2 cellular contexts compared by ENCODE assay signal in genomic region chr14:77028384-77029246, GRCh38.
TF ChIP-seq lines count a peak whose summit lies in the region.

TSS of gene IRF2BPL (minus strand) at chr14:77028708. CDS start at chr14:77027792, 916 bp downstream.

TF ChIP-seq in A549, 52 proteins besides CTCF, POLR2A, EP300 and RAD21 (continued from another document and continues in another):
- TF ChIP-seq MAX (IDR thresholded peaks at IDR 0.05) (peak; percentile 85), MAZ (IDR thresholded peaks at IDR 0.05; ENCODE audit: borderline replicate concordance, low read depth, low read length) (peak; percentile 100), NPAS2 (CRISPR knock-in tag; IDR thresholded peaks at IDR 0.05; ENCODE audit: borderline replicate concordance) (peak; percentile 29; the same call in 1 of the 2 replicates), CHD4 (IDR thresholded peaks at IDR 0.05; ENCODE audit: borderline replicate concordance) (no peak), KDM1A (IDR thresholded peaks at IDR 0.05; ENCODE audit: low read depth) (no peak), REST (IDR thresholded peaks at IDR 0.05) (no peak), ATOH8 (CRISPR knock-in tag; IDR thresholded peaks at IDR 0.05; ENCODE audit: low read depth) (no peak), MAFK (IDR thresholded peaks at IDR 0.05; ENCODE audit: partially characterized antibody) (no peak), CBX8 (IDR thresholded peaks at IDR 0.05) (no peak), NR3C1 (IDR thresholded peaks at IDR 0.05) (no peak), ELK1 (IDR thresholded peaks at IDR 0.05; ENCODE audit: low read depth, low read length) (no peak), BCL3 (IDR thresholded peaks at IDR 0.05) (peak; percentile 88; the same call in 2 of the 3 replicates), GATA3 (IDR thresholded peaks at IDR 0.05; ENCODE audit: borderline replicate concordance) (peak; percentile 94), EHF (CRISPR knock-in tag; IDR thresholded peaks at IDR 0.05) (peak; percentile 33; the same call in 1 of the 2 replicates), CEBPB (IDR thresholded peaks at IDR 0.05) (peak in 1 of 2 experiments; percentile 59; a peak in 1 of 4 replicates), FOXS1 (CRISPR knock-in tag; IDR thresholded peaks at IDR 0.05) (no peak), JUNB (IDR thresholded peaks at IDR 0.05) (no peak), CHD2 (IDR thresholded peaks at IDR 0.05; ENCODE audit: low read length, partially characterized antibody) (peak; percentile 75), FOSL2 (IDR thresholded peaks at IDR 0.05) (no peak), FOSL2 (CRISPR knock-in tag; IDR thresholded peaks at IDR 0.05) (peak; percentile 34), HOXB13 (CRISPR knock-in tag; IDR thresholded peaks at IDR 0.05; ENCODE audit: low read depth) (0 out of 2 replicates have a peak, but pooled peaks have one; percentile 27), TP53 (CRISPR knock-in tag; IDR thresholded peaks at IDR 0.05) (peak; percentile 86; the same call in 1 of the 2 replicates), NFE2L2 (conservative IDR thresholded peaks at IDR 0.05; ENCODE audit: low read length) (no peak), KDM5A (IDR thresholded peaks at IDR 0.05) (no peak), HES2 (IDR thresholded peaks at IDR 0.05) (no peak), RCOR1 (IDR thresholded peaks at IDR 0.05; ENCODE audit: low read depth, low read length) (no peak), USF2 (IDR thresholded peaks at IDR 0.05) (no peak), RARB (CRISPR knock-in tag; IDR thresholded peaks at IDR 0.05) (no peak)

TF ChIP-seq in K562, 482 proteins besides CTCF, POLR2A, EP300 and RAD21 (continued from another document and continues in another):
- no peak for TF ChIP-seq ARID4B (CRISPR knock-in tag; IDR thresholded peaks at IDR 0.05)
- 0 out of 2 replicates have a peak, but pooled peaks have one; percentile 39 for TF ChIP-seq ZNF740 (CRISPR knock-in tag; IDR thresholded peaks at IDR 0.05)
- peak in 1 of 2 experiments; percentile 36; a peak in 1 of 4 replicates for TF ChIP-seq ZNF740 (tag; IDR thresholded peaks at IDR 0.05)
- TF ChIP-seq MCM5 (IDR thresholded peaks at IDR 0.05; ENCODE audit: low read depth): no peak
- TF ChIP-seq POLR2B (IDR thresholded peaks at IDR 0.05; ENCODE audit: low read depth, partially characterized antibody): peak; percentile 34
- TF ChIP-seq KAT2B (IDR thresholded peaks at IDR 0.05; ENCODE audit: low read depth, low read length): no peak
- TF ChIP-seq ZNF707 (CRISPR knock-in tag; conservative IDR thresholded peaks at IDR 0.05): no peak
- TF ChIP-seq MTA2 (IDR thresholded peaks at IDR 0.05; ENCODE audit: low read depth): 0 out of 2 replicates have a peak, but pooled peaks have one; percentile 7
- no peak for TF ChIP-seq TAF15 (IDR thresholded peaks at IDR 0.05; ENCODE audit: low read depth, low read length)
- TF ChIP-seq MTA3 (IDR thresholded peaks at IDR 0.05; ENCODE audit: borderline replicate concordance): 0 out of 2 replicates have a peak, but pooled peaks have one; percentile 4
- TF ChIP-seq HOXB6 (CRISPR knock-in tag; IDR thresholded peaks at IDR 0.05; ENCODE audit: borderline replicate concordance): no peak
- TF ChIP-seq ZNF395 (CRISPR knock-in tag; IDR thresholded peaks at IDR 0.05): no peak
- no peak for TF ChIP-seq ZNF785 (CRISPR knock-in tag; IDR thresholded peaks at IDR 0.05)
- TF ChIP-seq KHSRP (IDR thresholded peaks at IDR 0.05): no peak
- TF ChIP-seq HEY1 (CRISPR knock-in tag; IDR thresholded peaks at IDR 0.05; ENCODE audit: borderline replicate concordance): no peak
- no peak for TF ChIP-seq SLC30A9 (CRISPR knock-in tag; IDR thresholded peaks at IDR 0.05)
- TF ChIP-seq ZNF253 (CRISPR knock-in tag; conservative IDR thresholded peaks at IDR 0.05): no peak
- TF ChIP-seq CC2D1A (IDR thresholded peaks at IDR 0.05): no peak
- no peak for TF ChIP-seq ZNF165 (CRISPR knock-in tag; IDR thresholded peaks at IDR 0.05; ENCODE audit: borderline replicate concordance)
- TF ChIP-seq ZNF184 (CRISPR knock-in tag; IDR thresholded peaks at IDR 0.05): no peak
- no peak for TF ChIP-seq ZNF3 (CRISPR knock-in tag; IDR thresholded peaks at IDR 0.05)
- TF ChIP-seq NCOR1 (IDR thresholded peaks at IDR 0.05): peak; percentile 37
- no peak for TF ChIP-seq KLF1 (tag; IDR thresholded peaks at IDR 0.05)
- peak; percentile 81 for TF ChIP-seq POLR2G (IDR thresholded peaks at IDR 0.05; ENCODE audit: low read depth, low read length)
- TF ChIP-seq SNAPC5 (CRISPR knock-in tag; IDR thresholded peaks at IDR 0.05): no peak
- TF ChIP-seq RREB1 (CRISPR knock-in tag; IDR thresholded peaks at IDR 0.05): no peak
- TF ChIP-seq PML (IDR thresholded peaks at IDR 0.05; ENCODE audit: low read length): no peak
- peak; percentile 63 for TF ChIP-seq TAF1 (IDR thresholded peaks at IDR 0.05; ENCODE audit: control insufficient read depth, extremely low read depth, insufficient read depth, low read length, severe bottlenecking)
- TF ChIP-seq ZFX (CRISPR knock-in tag; IDR thresholded peaks at IDR 0.05): no peak; the same call in none of the 2 replicates
- peak; percentile 80 for TF ChIP-seq JUN (IDR thresholded peaks at IDR 0.05; ENCODE audit: borderline replicate concordance, low read depth, low read length)
- TF ChIP-seq JUN (CRISPR knock-in tag; IDR thresholded peaks at IDR 0.05; ENCODE audit: borderline replicate concordance): peak; percentile 85; the same call in 1 of the 2 replicates
- TF ChIP-seq MBD1 (CRISPR knock-in tag; IDR thresholded peaks at IDR 0.05): no peak
- TF ChIP-seq TEAD2 (tag; IDR thresholded peaks at IDR 0.05): no peak
- TF ChIP-seq CCNT2 (IDR thresholded peaks at IDR 0.05; ENCODE audit: borderline replicate concordance, extremely low read depth, insufficient read length, low read depth, low read length): peak; percentile 61
- no peak for TF ChIP-seq ZNF436 (CRISPR knock-in tag; IDR thresholded peaks at IDR 0.05)
- no peak for TF ChIP-seq PCBP2 (IDR thresholded peaks at IDR 0.05; ENCODE audit: low read depth, low read length, poor library complexity, severe bottlenecking)
- TF ChIP-seq ZBTB17 (CRISPR knock-in tag; IDR thresholded peaks at IDR 0.05): no peak
- no peak for TF ChIP-seq ADNP (tag; IDR thresholded peaks at IDR 0.05)
- TF ChIP-seq SMC3 (conservative IDR thresholded peaks at IDR 0.05; ENCODE audit: insufficient read depth, low read depth, low read length): no peak
- no peak for TF ChIP-seq SFPQ (IDR thresholded peaks at IDR 0.05; ENCODE audit: low read depth, low read length)
